In genomic region chr15:67130673-67131601, GRCh38 we compare ENCODE assay signal across 8 cellular contexts.
A peak's percentile ranks its signal among the peaks of the same experiment; 100 is the strongest.
DNase-seq lines count a peak whose midpoint lies in the region; ATAC-seq and TF ChIP-seq lines count a peak whose summit lies in the region.
"Had no signal": no experiment of that assay in that cellular context is flagged by ENCODE, and none has a peak within 500 bp of the region (broad histone marks: within the 10 kb centered on the region; RNA-seq: fewer than 3 reads in every experiment).

No MANE protein-coding gene starts in this region.

- H3F3A ChIP-seq in GM23338 (replicated peaks; ENCODE audit: low read depth): no peaks in the 10 kb centered on the region; the same call in 1 of the 2 replicates
- H3F3A ChIP-seq in smooth muscle cell (ENCODE audit: low read depth): peaks cover 14% of the 10 kb centered on the region

- H3K9me2 ChIP-seq in GM23338 (ENCODE audit: insufficient read depth): no peaks in the 10 kb centered on the region

- 69 to 80% methylated on average over 10 to 13 of the region's 15 CpGs for WGBS in gastroesophageal sphincter (ENCODE audit: low coverage in 1 of 2), 2 donors
- 63% methylated on average over 15 of the region's 15 CpGs for WGBS in smooth muscle cell (ENCODE audit: low lambda C conversion rate)

- H3K27me3 Mint-ChIP-seq in GM23338 (ENCODE audit: insufficient read depth, low read depth, poor library complexity): no peaks in the 10 kb centered on the region
- no peaks in the 10 kb centered on the region for H3K27me3 Mint-ChIP-seq in activated B cell treated with CpG ODN at 0.5 μM for 24 hours

- ATAC-seq in GM23338 (no peak), activated B cell treated with CpG ODN at 0.5 μM for 24 hours (ENCODE audit: low read depth) (no peak), gastroesophageal sphincter (peak; percentile 14)

- TF ChIP-seq CTCF in GM23338 (conservative IDR thresholded peaks at IDR 0.05; ENCODE audit: low read depth in 2 of 2) (no peak), activated B cell treated with CpG ODN at 0.5 μM for 24 hours (IDR thresholded peaks at IDR 0.05) (no peak), gastroesophageal sphincter (IDR thresholded peaks at IDR 0.05) (no peak), smooth muscle cell (IDR thresholded peaks at IDR 0.05; ENCODE audit: borderline replicate concordance, insufficient read depth, poor library complexity, severe bottlenecking) (no peak), colonic mucosa (IDR thresholded peaks at IDR 0.05) (no peak)

- POLR2A ChIA-PET in activated B cell treated with CpG ODN at 0.5 μM for 24 hours (lab: Charles Lee): interaction anchor here (0.6 to 4.2 kb wide), 2 partner anchors 9 to 47 kb away, joined by 3 to 24 read pairs; no protein-coding TSS in a partner anchor

- H3K79me2 ChIP-seq in GM23338 (replicated peaks; ENCODE audit: insufficient read depth): no peaks in the 10 kb centered on the region; the same call in 1 of the 2 replicates
- peaks cover 90% of the 10 kb centered on the region for H3K79me2 ChIP-seq in smooth muscle cell (ENCODE audit: low read depth)

- H3K27ac ChIP-seq in GM23338 (ENCODE audit: low read depth) (no peak overlapping the region), gastroesophageal sphincter (no peak overlapping the region), smooth muscle cell (ENCODE audit: low read depth) (peak overlapping the region; percentile 67), colonic mucosa (no peak overlapping the region)

- H3K9me3 Mint-ChIP-seq in GM23338 (no peaks in the 10 kb centered on the region), activated B cell treated with CpG ODN at 0.5 μM for 24 hours (no peaks in the 10 kb centered on the region)

- H3K36me3 ChIP-seq in GM23338 (ENCODE audit: insufficient read depth) (no peaks in the 10 kb centered on the region), gastroesophageal sphincter (no peaks in the 10 kb centered on the region), smooth muscle cell (ENCODE audit: low read depth) (no peaks in the 10 kb centered on the region), colonic mucosa (no peaks in the 10 kb centered on the region)

- DNase-seq in GM23338 (ENCODE audit: low spot score) (no peak), activated B cell treated with CpG ODN at 0.5 μM for 24 hours (no peak), smooth muscle cell (lab: John Stamatoyannopoulos, UW; ENCODE audit: unreplicated experiment) (no peak), colonic mucosa (no peak), hippocampal formation (lab: John Stamatoyannopoulos, UW) (no peak), RKO (ENCODE audit: low spot score) (no peak)
- DNase-seq: NCI-H1436 had no signal

- H3K27me3 ChIP-seq in GM23338 (ENCODE audit: insufficient read depth): no peaks in the 10 kb centered on the region
- H3K27me3 ChIP-seq in gastroesophageal sphincter: no peaks in the 10 kb centered on the region
- no peaks in the 10 kb centered on the region for H3K27me3 ChIP-seq in smooth muscle cell (ENCODE audit: low read depth)
- no peaks in the 10 kb centered on the region for H3K27me3 ChIP-seq in colonic mucosa

- intact Hi-C loops in activated B cell treated with CpG ODN at 0.5 μM for 24 hours (cut with micrococcal nuclease): no loop called here
- intact Hi-C loops in colonic mucosa (cut with DNase I): no loop called here

- TF ChIP-seq EP300 in gastroesophageal sphincter (IDR thresholded peaks at IDR 0.05): no peak

- CTCF ChIA-PET in activated B cell treated with CpG ODN at 0.5 μM for 24 hours (lab: Charles Lee): no interaction called here

- H3K4me3 ChIP-seq in GM23338 (no peak overlapping the region), gastroesophageal sphincter (no peak overlapping the region), smooth muscle cell (no peak overlapping the region), colonic mucosa (no peak overlapping the region)

- no peak for TF ChIP-seq POLR2A in gastroesophageal sphincter (IDR thresholded peaks at IDR 0.05)

- H3K27ac Mint-ChIP-seq in GM23338 (0 out of 2 replicates have a peak overlapping the region, but pooled peaks have one; percentile 49), activated B cell treated with CpG ODN at 0.5 μM for 24 hours (peak overlapping the region; percentile 21)

- H3K4me1 Mint-ChIP-seq in GM23338: peaks cover 43% of the 10 kb centered on the region
- peaks cover 92% of the 10 kb centered on the region for H3K4me1 Mint-ChIP-seq in activated B cell treated with CpG ODN at 0.5 μM for 24 hours

- H3K9ac ChIP-seq in smooth muscle cell (ENCODE audit: low read depth): peak overlapping the region; percentile 40
- no peak overlapping the region for H3K9ac ChIP-seq in colonic mucosa (ENCODE audit: low read depth in 2 of 2, low read length in 2 of 2)

- no peak overlapping the region for H2AFZ ChIP-seq in GM23338
- H2AFZ ChIP-seq in smooth muscle cell (ENCODE audit: low read depth): no peak overlapping the region

- no peaks in the 10 kb centered on the region; the same call in 1 of the 2 replicates for H4K20me1 ChIP-seq in GM23338 (replicated peaks; ENCODE audit: insufficient read depth)
- H4K20me1 ChIP-seq in smooth muscle cell (ENCODE audit: low read depth): peaks cover 16% of the 10 kb centered on the region

- no peaks in the 10 kb centered on the region for H3K9me3 ChIP-seq in gastroesophageal sphincter
- no peaks in the 10 kb centered on the region for H3K9me3 ChIP-seq in smooth muscle cell (replicated peaks; ENCODE audit: low read depth)
- H3K9me3 ChIP-seq in colonic mucosa: no peaks in the 10 kb centered on the region

- H3K36me3 Mint-ChIP-seq in GM23338 (ENCODE audit: low read depth): no peaks in the 10 kb centered on the region
- H3K36me3 Mint-ChIP-seq in activated B cell treated with CpG ODN at 0.5 μM for 24 hours (ENCODE audit: low read depth): peaks cover 49% of the 10 kb centered on the region

- H3K4me2 ChIP-seq in GM23338 (0 out of 2 replicates have a peak overlapping the region, but pooled peaks have one; percentile 26), smooth muscle cell (peak overlapping the region; percentile 72)

- H3K4me1 ChIP-seq in GM23338 (ENCODE audit: insufficient read depth) (peaks cover 15% of the 10 kb centered on the region), gastroesophageal sphincter (peaks cover 14 to 89% (median 60%) of the 10 kb centered on the region in 3 donors), smooth muscle cell (ENCODE audit: low read depth) (peaks cover 37% of the 10 kb centered on the region), colonic mucosa (peaks cover 28% of the 10 kb centered on the region)

- H3K4me3 Mint-ChIP-seq in GM23338 (no peak overlapping the region), activated B cell treated with CpG ODN at 0.5 μM for 24 hours (no peak overlapping the region)

TF ChIP-seq in GM23338, 12 proteins besides CTCF, POLR2A, EP300 and RAD21 (continues in another document):
- TF ChIP-seq, protein P1, sequence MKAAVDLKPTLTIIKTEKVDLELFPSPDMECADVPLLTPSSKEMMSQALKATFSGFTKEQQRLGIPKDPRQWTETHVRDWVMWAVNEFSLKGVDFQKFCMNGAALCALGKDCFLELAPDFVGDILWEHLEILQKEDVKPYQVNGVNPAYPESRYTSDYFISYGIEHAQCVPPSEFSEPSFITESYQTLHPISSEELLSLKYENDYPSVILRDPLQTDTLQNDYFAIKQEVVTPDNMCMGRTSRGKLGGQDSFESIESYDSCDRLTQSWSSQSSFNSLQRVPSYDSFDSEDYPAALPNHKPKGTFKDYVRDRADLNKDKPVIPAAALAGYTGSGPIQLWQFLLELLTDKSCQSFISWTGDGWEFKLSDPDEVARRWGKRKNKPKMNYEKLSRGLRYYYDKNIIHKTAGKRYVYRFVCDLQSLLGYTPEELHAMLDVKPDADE (IDR thresholded peaks at IDR 0.05): no peak
- TF ChIP-seq CREB1 (CRISPR knock-in tag; IDR thresholded peaks at IDR 0.05; ENCODE audit: low read depth) (no peak), NANOG (IDR thresholded peaks at IDR 0.05; ENCODE audit: borderline replicate concordance) (no peak)
